ENCODE assay signal across 18 cellular contexts in the genomic region with DNA sequence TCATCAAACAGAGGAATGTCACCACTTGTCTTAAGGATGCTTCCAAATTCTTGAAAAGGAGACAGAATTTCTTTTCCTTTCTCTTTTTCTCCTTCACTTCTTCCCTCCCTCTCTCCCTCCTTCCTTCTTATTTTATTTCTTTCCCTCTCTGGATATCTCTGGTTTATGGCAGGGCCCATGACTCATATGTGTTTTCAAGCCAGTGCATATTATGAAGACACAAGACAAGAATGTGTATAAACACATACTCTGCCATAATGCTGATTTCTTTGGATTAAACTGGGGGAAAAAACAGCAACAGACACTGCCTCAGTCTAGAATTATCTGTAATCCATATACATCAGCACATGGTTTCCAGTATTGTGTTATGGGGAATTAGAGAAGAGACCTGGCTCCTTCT.
DNase-seq lines count a peak whose midpoint lies in the region; ATAC-seq and TF ChIP-seq lines count a peak whose summit lies in the region.
"Had no signal": no experiment of that assay in that cellular context is flagged by ENCODE, and none has a peak within 500 bp of the region (broad histone marks: within the 10 kb centered on the region; RNA-seq: fewer than 3 reads in every experiment).

No MANE protein-coding gene starts in this region.

- TF ChIP-seq CTCF in left ventricle myocardium inferior (IDR thresholded peaks at IDR 0.05; ENCODE audit: borderline replicate concordance) (no peak), foreskin fibroblast (IDR thresholded peaks at IDR 0.05; ENCODE audit: low read depth, low read length) (no peak), uterus (IDR thresholded peaks at IDR 0.05) (no peak), lower lobe of right lung (IDR thresholded peaks at IDR 0.05) (no peak)

- peak overlapping the region; percentile 75 for H3K27ac ChIP-seq in left ventricle myocardium inferior (replicated peaks)
- peak overlapping the region; percentile 63 to 90 for H3K27ac ChIP-seq in uterus
- no peak overlapping the region for H3K27ac ChIP-seq in lower lobe of right lung
- H3K27ac ChIP-seq: A549, colonic mucosa had no signal

- no peaks in the 10 kb centered on the region for H3K36me3 ChIP-seq in left ventricle myocardium inferior
- H3K36me3 ChIP-seq in uterus = no peaks in the 10 kb centered on the region
- no peaks in the 10 kb centered on the region for H3K36me3 ChIP-seq in lower lobe of right lung
- H3K36me3 ChIP-seq: colonic mucosa had no signal

- H3K9me3 ChIP-seq in left ventricle myocardium inferior (replicated peaks) (no peaks in the 10 kb centered on the region), uterus (no peaks in the 10 kb centered on the region), lower lobe of right lung (no peaks in the 10 kb centered on the region)
- H3K9me3 ChIP-seq: A549, colonic mucosa had no signal

- ATAC-seq in lower lobe of right lung = no peak
- ATAC-seq: A549; CD8-positive, alpha-beta T cell; HepG2 had no signal

- DNase-seq in left ventricle myocardium inferior = no peak
- DNase-seq in cardiac septum (ENCODE audit: low spot score) = no peak
- peak; percentile 48 for DNase-seq in astrocyte of the hippocampus (ENCODE audit: low read depth, low spot score)
- peak; percentile 38 to 75 for DNase-seq in foreskin fibroblast
- DNase-seq in uterus = peak in 1 of 2 donors; percentile 23
- DNase-seq in SIG-M5 treated with dmso at 0.1 percent for 504 hours (lab: John Stamatoyannopoulos, UW; ENCODE audit: unreplicated experiment) = no peak
- DNase-seq in lower lobe of right lung = no peak
- DNase-seq in GF-D8 (lab: John Stamatoyannopoulos, UW) = no peak
- DNase-seq: activated CD8-positive, alpha-beta memory T cell treated with anti-CD3 and anti-CD28 coated beads for 24 hours; CD8-positive, alpha-beta T cell; colonic mucosa; DMS79; islet precursor cell; MM.1S; NCI-H187 treated with DMSO at 0.1 percent for 48 hours; retina had no signal

- TF ChIP-seq POLR2A in uterus (IDR thresholded peaks at IDR 0.05) = no peak

- intact Hi-C loops in left ventricle myocardium inferior (cut with micrococcal nuclease) = no loop called here
- intact Hi-C loops in cardiac septum (cut with DNase I) = no loop called here
- intact Hi-C loops in uterus (cut with DNase I; ENCODE audit: low total_unique reads) = no loop called here
- intact Hi-C loops in lower lobe of right lung (cut with DNase I) = no loop called here

- no peak overlapping the region for H3K4me3 ChIP-seq in left ventricle myocardium inferior
- H3K4me3 ChIP-seq in foreskin fibroblast (ENCODE audit: low read depth in 1 of 2, low read length in 2 of 2) = no peak overlapping the region
- H3K4me3 ChIP-seq in uterus = no peak overlapping the region
- no peak overlapping the region for H3K4me3 ChIP-seq in lower lobe of right lung
- H3K4me3 ChIP-seq: A549, colonic mucosa had no signal

- H3K27me3 ChIP-seq in left ventricle myocardium inferior (ENCODE audit: low read depth) = no peaks in the 10 kb centered on the region
- H3K27me3 ChIP-seq in uterus = no peaks in the 10 kb centered on the region
- H3K27me3 ChIP-seq in lower lobe of right lung (ENCODE audit: low read depth) = no peaks in the 10 kb centered on the region
- H3K27me3 ChIP-seq: colonic mucosa had no signal

- H3K4me1 ChIP-seq in left ventricle myocardium inferior = peaks cover 21% of the 10 kb centered on the region
- peaks cover 0 to 13% of the 10 kb centered on the region in 2 donors for H3K4me1 ChIP-seq in uterus
- no peaks in the 10 kb centered on the region for H3K4me1 ChIP-seq in lower lobe of right lung
- H3K4me1 ChIP-seq: A549, colonic mucosa had no signal

Comparison
In these comparisons a context has a peak if more than half of its experiments do, and no peak if none do; other contexts are left out.
1. DNase-seq: peak in astrocyte of the hippocampus (single experiment) and foreskin fibroblast (2 of 2); none in left ventricle myocardium inferior (single experiment), cardiac septum (single experiment), SIG-M5 treated with dmso at 0.1 percent for 504 hours (single experiment), lower lobe of right lung (single experiment) and GF-D8 (single experiment).